10 cellular contexts compared by ENCODE assay signal in the genomic region with DNA sequence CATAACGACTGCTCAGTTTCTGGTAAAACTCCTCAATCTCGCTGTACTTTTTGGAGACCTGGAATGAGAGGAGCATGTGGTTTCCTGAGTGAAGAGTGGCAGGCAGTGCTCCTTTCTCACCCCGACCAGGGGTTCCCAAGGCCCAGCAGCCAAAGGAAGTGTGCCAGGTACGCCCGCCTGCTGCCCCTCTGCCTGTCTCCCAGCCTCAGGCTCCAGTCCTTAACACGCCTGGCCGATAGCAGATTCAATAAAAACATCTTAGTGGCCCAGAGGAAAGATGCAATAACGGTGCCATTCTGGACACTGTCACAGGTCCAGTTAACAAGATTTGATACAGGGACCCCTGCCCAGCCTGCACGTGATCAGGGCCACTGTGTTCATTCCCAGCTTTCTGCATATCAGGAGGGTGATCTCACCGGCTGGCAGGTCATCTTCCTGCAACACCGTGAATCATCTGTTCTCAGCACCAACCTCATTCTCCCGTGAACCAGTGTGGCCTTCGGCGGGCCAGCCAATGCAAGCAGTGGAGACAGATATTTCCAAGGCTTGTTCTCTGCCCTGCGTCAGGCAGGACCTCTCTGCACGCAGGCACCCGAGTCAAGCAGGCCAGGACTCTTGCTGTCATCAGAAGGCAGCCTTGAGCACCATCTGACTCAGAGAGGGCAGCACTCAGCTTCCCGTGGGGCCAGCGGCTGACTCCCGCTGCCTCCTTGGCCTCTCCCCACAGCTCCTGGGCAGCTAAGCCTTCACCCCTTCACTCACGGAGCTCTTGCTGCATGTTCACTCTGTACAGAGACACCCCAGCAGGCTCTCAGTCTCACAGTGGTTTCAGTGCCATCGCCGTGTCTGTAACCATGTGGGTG. TPM values are rescaled to one million over a fixed set of nuclear protein-coding genes. Genes with fewer than 3 reads are reported as not detected.
DNase-seq lines count a peak whose midpoint lies in the region; ATAC-seq, FAIRE-seq and TF ChIP-seq lines count a peak whose summit lies in the region.
"Had no signal": no experiment of that assay in that cellular context is flagged by ENCODE, and none has a peak within 500 bp of the region (broad histone marks: within the 10 kb centered on the region; RNA-seq: fewer than 3 reads in every experiment).

No MANE protein-coding gene starts in this region.

- DNase-seq in ELR (ENCODE audit: low read depth) = peak; percentile 71
- peak; percentile 79 for DNase-seq in astrocyte of the spinal cord (ENCODE audit: low read depth, low spot score)
- DNase-seq in glomerular visceral epithelial cell (ENCODE audit: extremely low spot score) = peak; percentile 89
- DNase-seq in psoas muscle = peak; percentile 66 to 73
- no peak for DNase-seq in NCI-H2227 treated with DMSO at 0.1 percent for 48 hours (lab: John Stamatoyannopoulos, UW)
- no peak for DNase-seq in middle frontal gyrus (ENCODE audit: extremely low spot score, low spot score)
- DNase-seq in D721Med (ENCODE audit: insufficient read length, low spot score) = no peak

- peaks cover 3% of the 10 kb centered on the region for H3K4me1 ChIP-seq in psoas muscle

- 78 to 82% (median 78%) methylated on average over 23 of the region's 23 CpGs for WGBS in psoas muscle, 3 donors

- peak overlapping the region; percentile 46 for H3K27ac ChIP-seq in psoas muscle

- H3K27me3 ChIP-seq in psoas muscle (ENCODE audit: insufficient read depth in 3 of 3, low read length in 2 of 3) = no peaks in the 10 kb centered on the region
- H3K27me3 ChIP-seq: BE2C had no signal

- H3K9me3 ChIP-seq in psoas muscle = no peaks in the 10 kb centered on the region
- H3K9me3 ChIP-seq: BE2C had no signal

- in situ Hi-C loops in astrocyte of the spinal cord (cut with HindIII; ENCODE audit: low sequenced_read_pairs) = no loop called here

- TF ChIP-seq CTCF in astrocyte of the spinal cord (IDR thresholded peaks at IDR 0.05; ENCODE audit: low read depth, low read length) (no peak), psoas muscle (IDR thresholded peaks at IDR 0.05) (no peak), D721Med (IDR thresholded peaks at IDR 0.05; ENCODE audit: insufficient read depth, missing control alignments) (no peak)

- no peak overlapping the region for H3K4me3 ChIP-seq in astrocyte of the spinal cord (ENCODE audit: low read depth, low read length)
- no peak overlapping the region for H3K4me3 ChIP-seq in psoas muscle

- no peak for FAIRE-seq in D721Med (lab: Jason Lieb, UNC)

- intact Hi-C loops in psoas muscle (cut with DNase I) = loop anchor here in 1 of 2 donors (5.0 kb wide), 1 partner anchor 244 kb away; no protein-coding TSS in a partner anchor

- peaks cover 0 to 74% of the 10 kb centered on the region in 2 donors for H3K36me3 ChIP-seq in psoas muscle (ENCODE audit: insufficient read depth in 1 of 2, low read depth in 1 of 2)
- H3K36me3 ChIP-seq: BE2C had no signal

- peak; percentile 29 to 61 (median 54) for ATAC-seq in psoas muscle
- no peak for ATAC-seq in GM18870 (IDR thresholded peaks at IDR 0.05; ENCODE audit: unreplicated experiment)

RNA-seq across cellular contexts. Expression of a gene that starts 9.5 kb away (rescaled TPM):
- 10 to 100 TPM in 3 of 4 donors, 1 to 10 TPM in 1; 9.2 to 12.1 (median 11.4) TPM for total RNA-seq in psoas muscle
- 10 to 100 TPM; 12.6 to 20.6 (median 13.2) TPM for polyA plus RNA-seq in psoas muscle

RNA-seq across cellular contexts. Expression of a gene that starts 25.6 kb away (rescaled TPM):
- under 1 TPM; 0.04 to 0.94 (median 0.17) TPM for total RNA-seq in psoas muscle
- polyA plus RNA-seq in psoas muscle = under 1 TPM; 0.03 to 0.04 (median 0.04) TPM
- total RNA-seq: naive thymus-derived CD8-positive, alpha-beta T cell had no signal

Comparison
In these comparisons a context has a peak if more than half of its experiments do, and no peak if none do; other contexts are left out.
1. DNase-seq: peak in ELR (single experiment), astrocyte of the spinal cord (single experiment), glomerular visceral epithelial cell (single experiment) and psoas muscle (2 of 2); none in NCI-H2227 treated with DMSO at 0.1 percent for 48 hours (single experiment), middle frontal gyrus (single experiment) and D721Med (single experiment).